2 cellular contexts compared by ENCODE assay signal in genomic region chr2:158740127-158740526, GRCh38.
TF ChIP-seq lines count a peak whose summit lies in the region.

No MANE protein-coding gene starts in this region.

TF ChIP-seq in SK-N-SH treated with all-trans-retinoic acid at 6 μM for 48 hours, 23 proteins besides CTCF, POLR2A, EP300 and RAD21 (continued from another document):
- no peak for TF ChIP-seq CREB5 (CRISPR knock-in tag; IDR thresholded peaks at IDR 0.05; ENCODE audit: low read depth)
- no peak for TF ChIP-seq OSR1 (CRISPR knock-in tag; IDR thresholded peaks at IDR 0.05)

TF ChIP-seq in SK-N-SH, 30 proteins besides CTCF, POLR2A, EP300 and RAD21 (continued from another document):
- TF ChIP-seq RFX5 (IDR thresholded peaks at IDR 0.05; ENCODE audit: low read length) = no peak
- no peak for TF ChIP-seq USF1 (IDR thresholded peaks at IDR 0.05; ENCODE audit: borderline replicate concordance, low read depth)
- TF ChIP-seq FOXM1 (IDR thresholded peaks at IDR 0.05; ENCODE audit: low read depth) = no peak
- TF ChIP-seq SIN3A (IDR thresholded peaks at IDR 0.05; ENCODE audit: borderline replicate concordance, low read depth, low read length) = no peak
- no peak for TF ChIP-seq MAX (IDR thresholded peaks at IDR 0.05; ENCODE audit: low read depth)
- TF ChIP-seq NRF1 (IDR thresholded peaks at IDR 0.05; ENCODE audit: low read depth, low read length) = no peak
- no peak for TF ChIP-seq POLR2AphosphoS5 (IDR thresholded peaks at IDR 0.05; ENCODE audit: low read depth, low read length)
- TF ChIP-seq RXRA (IDR thresholded peaks at IDR 0.05; ENCODE audit: borderline replicate concordance, low read depth) = no peak
- no peak for TF ChIP-seq REST (IDR thresholded peaks at IDR 0.05; ENCODE audit: low read depth, low read length)
- TF ChIP-seq TAF1 (IDR thresholded peaks at IDR 0.05; ENCODE audit: borderline replicate concordance, low read depth, low read length) = no peak
- no peak for TF ChIP-seq ELF1 (IDR thresholded peaks at IDR 0.05)
- TF ChIP-seq PBX3 (IDR thresholded peaks at IDR 0.05) = no peak
- no peak for TF ChIP-seq FOXJ3 (CRISPR knock-in tag; IDR thresholded peaks at IDR 0.05)
- no peak for TF ChIP-seq FOSL2 (IDR thresholded peaks at IDR 0.05; ENCODE audit: borderline replicate concordance, low read depth)
- TF ChIP-seq GATA2 (CRISPR knock-in tag; IDR thresholded peaks at IDR 0.05) = no peak
- no peak for TF ChIP-seq JUND (IDR thresholded peaks at IDR 0.05)
- TF ChIP-seq YY1 (IDR thresholded peaks at IDR 0.05; ENCODE audit: low read depth) = no peak
